Comparison of ENCODE assay signal across 7 cellular contexts in the genomic region with DNA sequence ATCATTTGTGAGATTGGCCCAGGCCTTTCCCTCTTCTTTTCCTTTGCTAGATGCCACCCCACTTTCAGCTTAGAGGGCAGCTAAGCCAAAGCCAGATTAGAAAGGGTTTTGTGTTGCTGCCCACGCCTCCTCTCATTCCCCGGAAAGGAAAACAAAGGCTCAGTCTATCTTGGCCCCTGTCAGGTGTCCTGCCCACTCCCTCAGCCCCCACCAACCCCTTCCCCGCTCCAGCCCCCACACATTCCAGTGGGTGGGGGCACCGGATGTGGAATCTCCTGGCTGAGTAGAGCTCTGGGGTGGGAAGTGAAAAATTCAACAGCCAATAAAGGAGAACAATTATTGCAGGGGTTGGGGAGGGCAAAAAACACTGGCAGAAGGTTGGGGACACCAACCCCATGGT. TPM values are rescaled to one million over a fixed set of nuclear protein-coding genes. Genes with fewer than 3 reads are reported as not detected.
A peak's percentile ranks its signal among the peaks of the same experiment; 100 is the strongest.
DNase-seq lines count a peak whose midpoint lies in the region; ATAC-seq, FAIRE-seq and TF ChIP-seq lines count a peak whose summit lies in the region.
"Had no signal": no experiment of that assay in that cellular context is flagged by ENCODE, and none has a peak within 500 bp of the region (broad histone marks: within the 10 kb centered on the region; RNA-seq: fewer than 3 reads in every experiment).

No MANE protein-coding gene starts in this region.

- no peak for ATAC-seq in HG02678 (IDR thresholded peaks at IDR 0.05; ENCODE audit: unreplicated experiment)

- H3K9me3 Mint-ChIP-seq in astrocyte (ENCODE audit: unreplicated experiment), result no peaks in the 10 kb centered on the region
- H3K9me3 Mint-ChIP-seq in nephron, result no peaks in the 10 kb centered on the region

- H3K4me3 ChIP-seq in H7 (ENCODE audit: insufficient read depth, low read depth, low read length) (no peak overlapping the region), astrocyte (ENCODE audit: insufficient read depth, low read depth, low read length) (peak overlapping the region; percentile 37)

- no peak for FAIRE-seq in astrocyte (lab: Jason Lieb, UNC)

- no peaks in the 10 kb centered on the region for H3K27me3 ChIP-seq in H7 (ENCODE audit: control insufficient read depth, insufficient read depth, low read length)
- H3K27me3 ChIP-seq in astrocyte (ENCODE audit: insufficient read depth, low read length), result no peaks in the 10 kb centered on the region

- TF ChIP-seq CTCF in astrocyte (IDR thresholded peaks at IDR 0.05; ENCODE audit: insufficient read depth, low read depth, low read length) (no peak), nephron (IDR thresholded peaks at IDR 0.05; ENCODE audit: unreplicated experiment in 3 of 3) (no peak)

- peak; percentile 80 for DNase-seq in H7
- peak; percentile 39 for DNase-seq in astrocyte (ENCODE audit: low read depth)
- DNase-seq in NCI-H524 treated with DMSO at 0.1 percent for 48 hours (lab: John Stamatoyannopoulos, UW), result no peak
- no peak for DNase-seq in NCI-H1092 (lab: John Stamatoyannopoulos, UW)
- DNase-seq: NK-92 treated with Interleukin-12 subunit alpha and Interleukin-12 subunit beta, amount 100 ng/mL, for 24 hours had no signal

- H3K36me3 ChIP-seq in H7 (replicated peaks; ENCODE audit: control insufficient read depth, insufficient read depth, low read length) (no peaks in the 10 kb centered on the region), astrocyte (ENCODE audit: insufficient read depth, low read length) (no peaks in the 10 kb centered on the region)

- peak overlapping the region; percentile 92 for H3K27ac ChIP-seq in astrocyte (ENCODE audit: low read depth, low read length)

- peak overlapping the region; percentile 63 for H3K9ac ChIP-seq in astrocyte (ENCODE audit: low read length)

- H3K27ac Mint-ChIP-seq in astrocyte (ENCODE audit: unreplicated experiment) (peak overlapping the region; percentile 88), nephron (peak overlapping the region; percentile 91 to 93 (median 92))

- H2AFZ ChIP-seq in astrocyte (ENCODE audit: low read depth, low read length), result no peak overlapping the region

- H4K20me1 ChIP-seq in astrocyte (ENCODE audit: insufficient read depth, low read length), result peaks cover 9% of the 10 kb centered on the region

- H3K4me2 ChIP-seq in astrocyte (ENCODE audit: low read length), result peak overlapping the region; percentile 87

- H3K79me2 ChIP-seq in astrocyte (ENCODE audit: insufficient read depth, low read length), result no peaks in the 10 kb centered on the region

- peaks cover 68% of the 10 kb centered on the region for H3K4me1 ChIP-seq in astrocyte (ENCODE audit: insufficient read depth, low read length)

- H3K36me3 Mint-ChIP-seq in astrocyte (ENCODE audit: low read depth, unreplicated experiment) (peaks cover under 1% of the 10 kb centered on the region), nephron (ENCODE audit: low read depth) (peaks cover under 1% of the 10 kb centered on the region)

- peaks cover 35% of the 10 kb centered on the region for H3K4me1 Mint-ChIP-seq in astrocyte (ENCODE audit: low read depth, unreplicated experiment)
- peaks cover 60% of the 10 kb centered on the region for H3K4me1 Mint-ChIP-seq in nephron

- H3K9me3 ChIP-seq in astrocyte (ENCODE audit: insufficient read depth, low read depth, low read length), result no peaks in the 10 kb centered on the region

- H3K27me3 Mint-ChIP-seq in astrocyte (ENCODE audit: low read depth, unreplicated experiment) (peaks cover 3% of the 10 kb centered on the region), nephron (ENCODE audit: low read depth) (no peaks in the 10 kb centered on the region)

- H3K4me3 Mint-ChIP-seq in astrocyte (ENCODE audit: unreplicated experiment) (peak overlapping the region; percentile 84), nephron (peak overlapping the region; percentile 89 to 94 (median 92))

RNA-seq across cellular contexts. Expression of gene RDH5, which starts 2.2 kb away (rescaled TPM):
- 2.1 and 4.2 TPM in 2 replicates for total RNA-seq in H7 (2014; rRNA removed; shearing (Covaris generic))
- total RNA-seq in astrocyte, result 1.4 and 2.1 TPM in 2 replicates

RNA-seq across cellular contexts. Expression of gene BLOC1S1, which starts 2.2 kb away (rescaled TPM):
- total RNA-seq in H7 (2014; rRNA removed; shearing (Covaris generic)), result 59.6 and 76.9 TPM in 2 replicates
- 49.2 and 51.0 TPM in 2 replicates for total RNA-seq in astrocyte

RNA-seq across cellular contexts. Expression of gene ITGA7, which starts 10.3 kb away (rescaled TPM):
- total RNA-seq in H7 (2014; rRNA removed; shearing (Covaris generic)), result 38.0 and 46.1 TPM in 2 replicates
- total RNA-seq in astrocyte, result 20.4 and 26.5 TPM in 2 replicates

RNA-seq across cellular contexts. Expression of gene CD63, which starts 10.8 kb away (rescaled TPM):
- total RNA-seq in H7 (2014; rRNA removed; shearing (Covaris generic)), result 314 and 321 TPM in 2 replicates
- 965 and 1,014 TPM in 2 replicates for total RNA-seq in astrocyte

RNA-seq across cellular contexts. Expression of gene GDF11, which starts 24.9 kb away (rescaled TPM):
- 11.1 and 13.7 TPM in 2 replicates for total RNA-seq in H7 (2014; rRNA removed; shearing (Covaris generic))
- 25.3 and 28.9 TPM in 2 replicates for total RNA-seq in astrocyte

Comparison
In these comparisons a context has a peak if more than half of its experiments do, and no peak if none do; other contexts are left out.
1. DNase-seq: peak in H7 (single experiment) and astrocyte (single experiment); none in NCI-H524 treated with DMSO at 0.1 percent for 48 hours (single experiment) and NCI-H1092 (single experiment).